In genomic region chr19:18474366-18474887, GRCh38 we compare ENCODE assay signal across 21 cellular contexts. TPM values are rescaled to one million over a fixed set of nuclear protein-coding genes. Genes with fewer than 3 reads are reported as not detected.
DNase-seq lines count a peak whose midpoint lies in the region; ATAC-seq, FAIRE-seq and TF ChIP-seq lines count a peak whose summit lies in the region.
"Had no signal": no experiment of that assay in that cellular context is flagged by ENCODE, and none has a peak within 500 bp of the region (broad histone marks: within the 10 kb centered on the region; RNA-seq: fewer than 3 reads in every experiment).

No MANE protein-coding gene starts in this region.

- intact Hi-C loops in esophagus squamous epithelium (cut with DNase I) = loop anchor here (10.0 kb wide), 1 partner anchor 100 kb away; the partner anchor contains the start of gene UBA52

- H3K4me1 ChIP-seq in esophagus squamous epithelium = peaks cover 33 to 78% (median 62%) of the 10 kb centered on the region in 3 donors
- H3K4me1 ChIP-seq in Karpas-422 (ENCODE audit: low read length) = peaks cover 39% of the 10 kb centered on the region

- peaks cover 0 to 30% (median 4%) of the 10 kb centered on the region in 3 donors for H3K36me3 ChIP-seq in esophagus squamous epithelium
- H3K36me3 ChIP-seq in Karpas-422 (ENCODE audit: insufficient read depth, low read length) = no peaks in the 10 kb centered on the region
- H3K36me3 ChIP-seq: ovary had no signal

- H3K9ac ChIP-seq in Karpas-422 (ENCODE audit: low read length) = no peak overlapping the region

- H3K27me3 ChIP-seq in esophagus squamous epithelium = no peaks in the 10 kb centered on the region
- no peaks in the 10 kb centered on the region for H3K27me3 ChIP-seq in Karpas-422 (ENCODE audit: low read length)
- H3K27me3 ChIP-seq: ovary had no signal

- no peak for DNase-seq in GM12891 (ENCODE audit: insufficient read length, low spot score)
- DNase-seq in T-helper 17 cell = no peak
- DNase-seq in esophagus squamous epithelium (lab: John Stamatoyannopoulos, UW) = no peak
- no peak for DNase-seq in amniotic stem cell (lab: John Stamatoyannopoulos, UW)
- no peak for DNase-seq in Karpas-422
- DNase-seq in NK-92 (lab: John Stamatoyannopoulos, UW; ENCODE audit: unreplicated experiment) = no peak
- DNase-seq: activated CD4-positive, alpha-beta T cell treated with anti-CD3 and anti-CD28 coated beads for 48 hours; activated T-cell treated with anti-CD3 and anti-CD28 coated beads, Interleukin-2, amount 50 U/mL, for 4 hours; cerebellar nuclear complex; DMS 273 treated with DMSO at 0.1 percent for 48 hours; endodermal cell; H7; hippocampal formation; NCI-H1105; NCI-H526 treated with DMSO at 0.1 percent for 48 hours; OCI-M1; ovary; stimulated activated CD4-positive, alpha-beta T cell treated with anti-CD3 and anti-CD28 coated beads, Interleukin-4, amount 100 ng/mL, for 4 hours; stimulated activated CD8-positive, alpha-beta memory T cell treated with anti-CD3 and anti-CD28 coated beads, Interleukin-4, amount 100 ng/mL, for 48 hours had no signal

- WGBS in esophagus squamous epithelium, 2 donors = 86 to 90% methylated on average over 4 to 9 of the region's 13 CpGs

- H3K4me2 ChIP-seq in Karpas-422 (ENCODE audit: low read depth, low read length, poor library complexity, severe bottlenecking) = no peak overlapping the region

- H3K9me3 ChIP-seq in T-helper 17 cell (ENCODE audit: control insufficient read depth, low read length, poor library complexity, severe bottlenecking) = no peaks in the 10 kb centered on the region
- H3K9me3 ChIP-seq in esophagus squamous epithelium = no peaks in the 10 kb centered on the region
- H3K9me3 ChIP-seq in Karpas-422 (ENCODE audit: low read length) = no peaks in the 10 kb centered on the region
- H3K9me3 ChIP-seq: ovary had no signal

- ATAC-seq in T-helper 17 cell = no peak
- ATAC-seq: activated T-cell treated with anti-CD3 and anti-CD28 coated beads, Interleukin-2, amount 50 U/mL, for 4 hours had no signal

- H3K4me3 Mint-ChIP-seq in T-helper 17 cell = peak overlapping the region; percentile 49
- H3K4me3 Mint-ChIP-seq: B cell, endodermal cell had no signal

- H3K4me1 Mint-ChIP-seq in T-helper 17 cell = peaks cover 57% of the 10 kb centered on the region

- no peaks in the 10 kb centered on the region for H3K9me2 ChIP-seq in Karpas-422 (replicated peaks; ENCODE audit: insufficient read depth, low read length)

- TF ChIP-seq CTCF in esophagus squamous epithelium (IDR thresholded peaks at IDR 0.05) = no peak

- no peaks in the 10 kb centered on the region for H3K36me3 Mint-ChIP-seq in T-helper 17 cell (ENCODE audit: low read depth)

- H2AFZ ChIP-seq in Karpas-422 (ENCODE audit: low read length) = no peak overlapping the region

- H3K27ac ChIP-seq in esophagus squamous epithelium = peak overlapping the region in 3 of 4 donors; percentile 3 to 79 (median 54)
- peak overlapping the region in 11 of 21 experiments; percentile 1 to 80 (median 29) for H3K27ac ChIP-seq in skin epidermis
- H3K27ac ChIP-seq in Karpas-422 (ENCODE audit: low read length) = no peak overlapping the region

- H3K27me3 Mint-ChIP-seq in T-helper 17 cell = no peaks in the 10 kb centered on the region
- H3K27me3 Mint-ChIP-seq: B cell had no signal

- no peak for TF ChIP-seq POLR2A in GM12891 (IDR thresholded peaks at IDR 0.05; ENCODE audit: low read depth, low read length)
- no peak for TF ChIP-seq POLR2A in esophagus squamous epithelium (IDR thresholded peaks at IDR 0.05)

- FAIRE-seq in GM12891 (lab: Jason Lieb, UNC) = peak; percentile 9

- peaks cover 62% of the 10 kb centered on the region for H3K79me2 ChIP-seq in Karpas-422 (ENCODE audit: low read length)

- H4K20me1 ChIP-seq in Karpas-422 (ENCODE audit: insufficient read depth, low read depth, low read length) = peaks cover 5% of the 10 kb centered on the region; the same call in 1 of the 2 replicates

- H3K27ac Mint-ChIP-seq in T-helper 17 cell = peak overlapping the region; percentile 96
- H3K27ac Mint-ChIP-seq: B cell, endodermal cell had no signal

- no peak overlapping the region for H3K4me3 ChIP-seq in esophagus squamous epithelium
- no peak overlapping the region for H3K4me3 ChIP-seq in skin epidermis
- no peak overlapping the region for H3K4me3 ChIP-seq in Karpas-422 (ENCODE audit: low read length)
- H3K4me3 ChIP-seq: ovary had no signal

TF ChIP-seq in GM12891, 5 proteins besides CTCF, POLR2A, EP300 and RAD21:
- TF ChIP-seq PAX5 (IDR thresholded peaks at IDR 0.05; ENCODE audit: insufficient read depth, low read length, severe bottlenecking) = no peak

RNA-seq across cellular contexts. Expression of gene ISYNA1, which starts 36.5 kb away (rescaled TPM):
- polyA plus RNA-seq in GM12891 (2012; ENCODE audit: low read depth, missing spikeins) = 14.3 TPM
- total RNA-seq in T-helper 17 cell = 10 to 100 TPM; 37.6 to 39.6 TPM
- total RNA-seq in esophagus squamous epithelium = 10 to 100 TPM in 3 of 4 donors, 1 to 10 TPM in 1; 8.1 to 24.4 (median 14.4) TPM
- 4.1 and 10.0 TPM in 2 replicates for total RNA-seq in Karpas-422 (2014; rRNA removed; shearing (Covaris generic); ENCODE audit: low replicate concordance)

RNA-seq across cellular contexts. Expression of gene ELL, which starts 47.4 kb away (rescaled TPM):
- polyA plus RNA-seq in GM12891 (2012; ENCODE audit: low read depth, missing spikeins) = 11.9 TPM
- total RNA-seq in T-helper 17 cell (10 to 100 TPM; 51.0 to 62.8 TPM), esophagus squamous epithelium (10 to 100 TPM in 2 of 4 donors, 1 to 10 TPM in 2; 5.9 to 12.8 (median 9.9) TPM)
- total RNA-seq in Karpas-422 (2014; rRNA removed; shearing (Covaris generic); ENCODE audit: low replicate concordance) = 10.9 and 14.8 TPM in 2 replicates

RNA-seq across cellular contexts. Expression of gene SSBP4, which starts 55.2 kb away (rescaled TPM):
- polyA plus RNA-seq in GM12891 (2012; ENCODE audit: low read depth, missing spikeins) = 60.3 TPM
- total RNA-seq in T-helper 17 cell (100 to 1,000 TPM; 112 to 113 TPM), esophagus squamous epithelium (10 to 100 TPM; 23.7 to 48.1 (median 26.1) TPM)
- total RNA-seq in Karpas-422 (2014; rRNA removed; shearing (Covaris generic); ENCODE audit: low replicate concordance) = 22.5 and 73.2 TPM in 2 replicates
